11 cellular contexts compared by ENCODE assay signal in genomic region chr7:21579341-21580072, GRCh38. TPM values are rescaled to one million over a fixed set of nuclear protein-coding genes. Genes with fewer than 3 reads are reported as not detected.
DNase-seq lines count a peak whose midpoint lies in the region; ATAC-seq and TF ChIP-seq lines count a peak whose summit lies in the region.
"Had no signal": no experiment of that assay in that cellular context is flagged by ENCODE, and none has a peak within 500 bp of the region (broad histone marks: within the 10 kb centered on the region; RNA-seq: fewer than 3 reads in every experiment).

No MANE protein-coding gene starts in this region.

- no peaks in the 10 kb centered on the region for H3K27me3 ChIP-seq in trophoblast cell (ENCODE audit: insufficient read depth, low read length)

- no TSS peak for BruUV-seq in OCI-LY7 (replicated peaks; lab: Mats Ljungman, UMichigan)

- H4K91ac ChIP-seq in trophoblast cell (ENCODE audit: low read depth, low read length) = no peak overlapping the region

- H4K12ac ChIP-seq in trophoblast cell (ENCODE audit: low read depth, low read length) = no peak overlapping the region

- no peak overlapping the region for H2AFZ ChIP-seq in OCI-LY7 (ENCODE audit: low read length)
- no peak overlapping the region for H2AFZ ChIP-seq in trophoblast cell (ENCODE audit: insufficient read depth, low read length, poor library complexity)

- peaks cover 6% of the 10 kb centered on the region for H3K4me1 Mint-ChIP-seq in activated CD4-positive, alpha-beta T cell treated with anti-CD3 and anti-CD28 coated beads for 36 hours
- H3K4me1 Mint-ChIP-seq in dendritic cell treated with granulocyte-macrophage colony-stimulating factor and Interleukin-4, amounts not matched to agents 40 ng/mL and 50 ng/mL, for 4 days (ENCODE audit: low read depth) = peaks cover 27% of the 10 kb centered on the region
- peaks cover 11% of the 10 kb centered on the region for H3K4me1 Mint-ChIP-seq in stimulated activated naive CD8-positive, alpha-beta T cell treated with anti-CD3 and anti-CD28 coated beads, Interleukin-15, amount 100 ng/mL, for 72 hours

- no peaks in the 10 kb centered on the region for H4K20me1 ChIP-seq in OCI-LY7 (ENCODE audit: insufficient read depth, low read length)

- no peaks in the 10 kb centered on the region for H3K9me2 ChIP-seq in OCI-LY7 (ENCODE audit: insufficient read depth, low read length)

- TF ChIP-seq CTCF in OCI-LY7 (conservative IDR thresholded peaks at IDR 0.05; ENCODE audit: low read length) = no peak

- H2BK12ac ChIP-seq in trophoblast cell (ENCODE audit: low read length) = no peak overlapping the region

- no peak overlapping the region for H3K27ac ChIP-seq in OCI-LY7 (ENCODE audit: low read depth, low read length, poor library complexity, severe bottlenecking)
- no peak overlapping the region for H3K27ac ChIP-seq in trophoblast cell (ENCODE audit: low read depth, low read length)

- H3K27me3 Mint-ChIP-seq in activated CD4-positive, alpha-beta T cell treated with anti-CD3 and anti-CD28 coated beads for 36 hours = peaks cover 5% of the 10 kb centered on the region
- H3K27me3 Mint-ChIP-seq in dendritic cell treated with granulocyte-macrophage colony-stimulating factor and Interleukin-4, amounts not matched to agents 40 ng/mL and 50 ng/mL, for 4 days = peaks cover 4% of the 10 kb centered on the region
- no peaks in the 10 kb centered on the region for H3K27me3 Mint-ChIP-seq in stimulated activated naive CD8-positive, alpha-beta T cell treated with anti-CD3 and anti-CD28 coated beads, Interleukin-15, amount 100 ng/mL, for 72 hours

- no peak for DNase-seq in activated CD4-positive, alpha-beta T cell treated with anti-CD3 and anti-CD28 coated beads for 36 hours
- DNase-seq in activated CD4-positive, alpha-beta T cell treated with anti-CD3 and anti-CD28 coated beads, Interleukin-2, amount 50 U/mL, for 48 hours = no peak
- DNase-seq in stimulated activated naive CD8-positive, alpha-beta T cell treated with anti-CD3 and anti-CD28 coated beads, Interleukin-15, amount 100 ng/mL, for 72 hours = no peak
- DNase-seq in OCI-LY7 (ENCODE audit: low spot score) (no peak), trophoblast cell (no peak), NCI-H2029 treated with DMSO at 0.1 percent for 48 hours (lab: John Stamatoyannopoulos, UW) (no peak)
- DNase-seq: activated T-cell treated with anti-CD3 and anti-CD28 coated beads, Interleukin-2, amount 50 U/mL, for 72 hours; GF-D8 had no signal

- no peak overlapping the region for H2BK5ac ChIP-seq in trophoblast cell (ENCODE audit: low read depth, low read length, poor library complexity)

- H3K14ac ChIP-seq in trophoblast cell (ENCODE audit: low read length) = no peak overlapping the region

- intact Hi-C loops in activated CD4-positive, alpha-beta T cell treated with anti-CD3 and anti-CD28 coated beads for 36 hours (cut with DNase I, micrococcal nuclease) = loop anchor here in 1 of 2 experiments (5.0 kb wide), 1 partner anchor 188 kb away; no protein-coding TSS in a partner anchor
- intact Hi-C loops in dendritic cell treated with granulocyte-macrophage colony-stimulating factor and Interleukin-4, amounts not matched to agents 40 ng/mL and 50 ng/mL, for 4 days (cut with micrococcal nuclease) = no loop called here
- intact Hi-C loops in OCI-LY7 (cut with micrococcal nuclease; ENCODE audit: unreplicated experiment) = no loop called here

- peak overlapping the region; percentile 6 for H3K27ac Mint-ChIP-seq in activated CD4-positive, alpha-beta T cell treated with anti-CD3 and anti-CD28 coated beads for 36 hours
- peak overlapping the region; percentile 28 for H3K27ac Mint-ChIP-seq in dendritic cell treated with granulocyte-macrophage colony-stimulating factor and Interleukin-4, amounts not matched to agents 40 ng/mL and 50 ng/mL, for 4 days
- H3K27ac Mint-ChIP-seq in stimulated activated naive CD8-positive, alpha-beta T cell treated with anti-CD3 and anti-CD28 coated beads, Interleukin-15, amount 100 ng/mL, for 72 hours = peak overlapping the region in 1 of 2 donors; percentile 34
- H3K27ac Mint-ChIP-seq: activated T-cell treated with anti-CD3 and anti-CD28 coated beads, Interleukin-2, amount 50 U/mL, for 72 hours had no signal

- CTCF ChIA-PET in activated CD4-positive, alpha-beta T cell treated with anti-CD3 and anti-CD28 coated beads for 36 hours (lab: Charles Lee) = interaction anchor here (1.0 to 1.4 kb wide), 2 partner anchors 9 to 12 kb away, joined by 4 to 5 read pairs; no protein-coding TSS in a partner anchor
- CTCF ChIA-PET in OCI-LY7 (lab: Charles Lee; ENCODE audit: unreplicated experiment) = no interaction called here

- peak; percentile 49 for ATAC-seq in activated CD4-positive, alpha-beta T cell treated with anti-CD3 and anti-CD28 coated beads for 36 hours
- ATAC-seq in HG03469 (IDR thresholded peaks at IDR 0.05; ENCODE audit: unreplicated experiment) = peak; percentile 16
- peak; percentile 52 for ATAC-seq in stimulated activated naive CD8-positive, alpha-beta T cell treated with anti-CD3 and anti-CD28 coated beads, Interleukin-15, amount 100 ng/mL, for 72 hours

- no peak overlapping the region for H3K23ac ChIP-seq in trophoblast cell (ENCODE audit: low read length)

- no peaks in the 10 kb centered on the region for H3K36me3 Mint-ChIP-seq in activated CD4-positive, alpha-beta T cell treated with anti-CD3 and anti-CD28 coated beads for 36 hours (ENCODE audit: low read depth)
- no peaks in the 10 kb centered on the region for H3K36me3 Mint-ChIP-seq in dendritic cell treated with granulocyte-macrophage colony-stimulating factor and Interleukin-4, amounts not matched to agents 40 ng/mL and 50 ng/mL, for 4 days (ENCODE audit: low read depth)

- peaks cover 6% of the 10 kb centered on the region for H3K9me3 Mint-ChIP-seq in activated CD4-positive, alpha-beta T cell treated with anti-CD3 and anti-CD28 coated beads for 36 hours (ENCODE audit: low read depth)
- H3K9me3 Mint-ChIP-seq in dendritic cell treated with granulocyte-macrophage colony-stimulating factor and Interleukin-4, amounts not matched to agents 40 ng/mL and 50 ng/mL, for 4 days = peaks cover 12% of the 10 kb centered on the region
- peaks cover 5 to 12% of the 10 kb centered on the region in 2 donors for H3K9me3 Mint-ChIP-seq in stimulated activated naive CD8-positive, alpha-beta T cell treated with anti-CD3 and anti-CD28 coated beads, Interleukin-15, amount 100 ng/mL, for 72 hours

- H3K4me2 ChIP-seq in OCI-LY7 (ENCODE audit: low read length) (no peak overlapping the region), trophoblast cell (ENCODE audit: low read length) (no peak overlapping the region)

- WGBS in trophoblast cell (ENCODE audit: extremely low coverage, insufficient coverage, insufficient read length) = no CpG with 5 or more reads among the region's 4 CpGs

- H3K4me3 Mint-ChIP-seq in activated CD4-positive, alpha-beta T cell treated with anti-CD3 and anti-CD28 coated beads for 36 hours = no peak overlapping the region
- H3K4me3 Mint-ChIP-seq in dendritic cell treated with granulocyte-macrophage colony-stimulating factor and Interleukin-4, amounts not matched to agents 40 ng/mL and 50 ng/mL, for 4 days = peak overlapping the region; percentile 14
- H3K4me3 Mint-ChIP-seq in stimulated activated naive CD8-positive, alpha-beta T cell treated with anti-CD3 and anti-CD28 coated beads, Interleukin-15, amount 100 ng/mL, for 72 hours = no peak overlapping the region
- H3K4me3 Mint-ChIP-seq: activated T-cell treated with anti-CD3 and anti-CD28 coated beads, Interleukin-2, amount 50 U/mL, for 72 hours had no signal

- H3K18ac ChIP-seq in trophoblast cell (ENCODE audit: low read length) = no peak overlapping the region

- no peak overlapping the region for H3K9ac ChIP-seq in trophoblast cell (ENCODE audit: low read length)

- no peak overlapping the region for H4K8ac ChIP-seq in trophoblast cell (ENCODE audit: low read depth, low read length)

- H3K4me3 ChIP-seq in OCI-LY7 (ENCODE audit: low read depth, low read length, poor library complexity, severe bottlenecking) = no peak overlapping the region
- H3K4me3 ChIP-seq in trophoblast cell (ENCODE audit: low read depth, low read length) = no peak overlapping the region
- H3K4me3 ChIP-seq: skin epidermis had no signal

- no peak overlapping the region for H2BK120ac ChIP-seq in trophoblast cell (ENCODE audit: insufficient read depth, low read length, poor library complexity)

- H3K36me3 ChIP-seq in OCI-LY7 (ENCODE audit: insufficient read depth, low read length) (no peaks in the 10 kb centered on the region), trophoblast cell (ENCODE audit: control insufficient read depth in 1 of 2, insufficient read depth in 2 of 2, low read length in 2 of 2) (no peaks in the 10 kb centered on the region)

- H3K79me1 ChIP-seq in trophoblast cell (ENCODE audit: low read length) = no peaks in the 10 kb centered on the region

- POLR2A ChIA-PET in activated CD4-positive, alpha-beta T cell treated with anti-CD3 and anti-CD28 coated beads for 36 hours (lab: Charles Lee) = no interaction called here
- POLR2A ChIA-PET in OCI-LY7 (lab: Charles Lee) = no interaction called here

- H3K9me3 ChIP-seq in OCI-LY7 (ENCODE audit: low read length) (no peaks in the 10 kb centered on the region), trophoblast cell (ENCODE audit: insufficient read depth, low read depth, low read length) (no peaks in the 10 kb centered on the region)

- H2AK5ac ChIP-seq in trophoblast cell (ENCODE audit: low read length) = no peak overlapping the region

- no peaks in the 10 kb centered on the region for H3K79me2 ChIP-seq in OCI-LY7 (ENCODE audit: insufficient read depth, low read depth, low read length)
- no peaks in the 10 kb centered on the region for H3K79me2 ChIP-seq in trophoblast cell (ENCODE audit: control insufficient read depth, insufficient read depth, low read length, poor library complexity)

- no peak overlapping the region for H3K4ac ChIP-seq in trophoblast cell (ENCODE audit: low read depth, low read length)

- H3K4me1 ChIP-seq in OCI-LY7 (ENCODE audit: insufficient read depth, low read length, poor library complexity, severe bottlenecking) (no peaks in the 10 kb centered on the region), trophoblast cell (ENCODE audit: control insufficient read depth in 1 of 2, insufficient read depth in 2 of 2, low read length in 2 of 2) (no peaks in the 10 kb centered on the region)

RNA-seq across cellular contexts. Expression of gene DNAH11, which starts 36.7 kb away (rescaled TPM):
- 1 to 10 TPM; 4.2 to 4.3 TPM for total RNA-seq in activated CD4-positive, alpha-beta T cell treated with anti-CD3 and anti-CD28 coated beads for 36 hours
- total RNA-seq in OCI-LY7 (2014; rRNA removed; shearing (Covaris generic)) = not detected in 2 replicates
- total RNA-seq in OCI-LY7 (2022) = not detected in 2 replicates
- 0.17 and 0.38 TPM in 2 replicates for polyA plus RNA-seq in trophoblast cell (2013)

Comparison
In these comparisons a context has a peak if more than half of its experiments do, and no peak if none do; other contexts are left out.
1. RNA of gene DNAH11, which starts 36.7 kb away (total RNA-seq): 4.2 to 4.3 TPM in activated CD4-positive, alpha-beta T cell treated with anti-CD3 and anti-CD28 coated beads for 36 hours; not detected in OCI-LY7; every median in the first group is over 4 times any median in the second.
2. Peak in every context shown above with its lines, with median percentiles within 50 percentile points of each other: ATAC-seq.